In genomic region chr7:150620617-150621371, GRCh38 we compare ENCODE assay signal across 18 cellular contexts. TPM values are rescaled to one million over a fixed set of nuclear protein-coding genes. Genes with fewer than 3 reads are reported as not detected.
DNase-seq lines count a peak whose midpoint lies in the region; ATAC-seq and TF ChIP-seq lines count a peak whose summit lies in the region.
"Had no signal": no experiment of that assay in that cellular context is flagged by ENCODE, and none has a peak within 500 bp of the region (broad histone marks: within the 10 kb centered on the region; RNA-seq: fewer than 3 reads in every experiment).

No MANE protein-coding gene starts in this region.

- peaks cover 9% of the 10 kb centered on the region for H3K9me3 Mint-ChIP-seq in activated T-helper 2 cell treated with anti-CD3 and anti-CD28 coated beads, Interferon-gamma antibody, Interleukin-2, Interleukin-4, amounts not matched to agents 10 μg/mL and 5 μg/mL and 100 μg/mL, durations not matched to agents 14 hours and 24 hours and 36 hours
- H3K9me3 Mint-ChIP-seq: central memory CD8-positive, alpha-beta T cell; neural progenitor cell had no signal

- no peaks in the 10 kb centered on the region for H3K27me3 Mint-ChIP-seq in activated T-helper 2 cell treated with anti-CD3 and anti-CD28 coated beads, Interferon-gamma antibody, Interleukin-2, Interleukin-4, amounts not matched to agents 10 μg/mL and 5 μg/mL and 100 μg/mL, durations not matched to agents 14 hours and 24 hours and 36 hours (ENCODE audit: low read depth)
- H3K27me3 Mint-ChIP-seq: central memory CD8-positive, alpha-beta T cell had no signal

- H3K4me3 ChIP-seq in GM06990 (replicated peaks; ENCODE audit: low read depth, low read length): 0 out of 2 replicates have a peak overlapping the region, but pooled peaks have one; percentile 22
- H3K4me3 ChIP-seq: hepatocyte, neural progenitor cell, testis had no signal

- no peak overlapping the region for H3K4me3 Mint-ChIP-seq in activated T-helper 2 cell treated with anti-CD3 and anti-CD28 coated beads, Interferon-gamma antibody, Interleukin-2, Interleukin-4, amounts not matched to agents 10 μg/mL and 5 μg/mL and 100 μg/mL, durations not matched to agents 14 hours and 24 hours and 36 hours (ENCODE audit: low read depth)
- H3K4me3 Mint-ChIP-seq: central memory CD8-positive, alpha-beta T cell; neural progenitor cell had no signal

- H3K27ac Mint-ChIP-seq in activated T-helper 2 cell treated with anti-CD3 and anti-CD28 coated beads, Interferon-gamma antibody, Interleukin-2, Interleukin-4, amounts not matched to agents 10 μg/mL and 5 μg/mL and 100 μg/mL, durations not matched to agents 14 hours and 24 hours and 36 hours: peak overlapping the region; percentile 62
- H3K27ac Mint-ChIP-seq: neural progenitor cell had no signal

- peaks cover 39% of the 10 kb centered on the region for H3K36me3 Mint-ChIP-seq in activated T-helper 2 cell treated with anti-CD3 and anti-CD28 coated beads, Interferon-gamma antibody, Interleukin-2, Interleukin-4, amounts not matched to agents 10 μg/mL and 5 μg/mL and 100 μg/mL, durations not matched to agents 14 hours and 24 hours and 36 hours (ENCODE audit: low read depth)
- H3K36me3 Mint-ChIP-seq: neural progenitor cell had no signal

- no peaks in the 10 kb centered on the region for H3K36me3 ChIP-seq in GM06990 (ENCODE audit: control insufficient read depth, insufficient read depth, low read length)
- H3K36me3 ChIP-seq: neural progenitor cell had no signal

- H3K4me1 Mint-ChIP-seq in activated T-helper 2 cell treated with anti-CD3 and anti-CD28 coated beads, Interferon-gamma antibody, Interleukin-2, Interleukin-4, amounts not matched to agents 10 μg/mL and 5 μg/mL and 100 μg/mL, durations not matched to agents 14 hours and 24 hours and 36 hours (ENCODE audit: low read depth): peaks cover 50% of the 10 kb centered on the region
- H3K4me1 Mint-ChIP-seq: neural progenitor cell had no signal

- no peak for TF ChIP-seq CTCF in GM06990 (IDR thresholded peaks at IDR 0.05; ENCODE audit: insufficient read depth, low read length, poor library complexity, severe bottlenecking)

- H3K27me3 ChIP-seq in GM06990 (replicated peaks; ENCODE audit: control insufficient read depth, insufficient read depth, low read length): no peaks in the 10 kb centered on the region
- H3K27me3 ChIP-seq: hepatocyte, testis had no signal

- ATAC-seq in GM18520 (IDR thresholded peaks at IDR 0.05; ENCODE audit: unreplicated experiment) (peak; percentile 48), HG02870 (IDR thresholded peaks at IDR 0.05; ENCODE audit: unreplicated experiment) (peak; percentile 70)

- DNase-seq in GM06990 (ENCODE audit: extremely low read depth, insufficient read length) (no peak), NCI-H187 (lab: John Stamatoyannopoulos, UW) (no peak), hypothalamus (lab: John Stamatoyannopoulos, UW) (no peak), hippocampal formation (lab: John Stamatoyannopoulos, UW) (no peak), 8988T (no peak)
- no peak for DNase-seq in activated T-helper 2 cell treated with anti-CD3 and anti-CD28 coated beads, Interferon-gamma antibody, Interleukin-2, Interleukin-4, amounts not matched to agents 10 μg/mL and 5 μg/mL and 100 μg/mL, durations not matched to agents 14 hours and 24 hours and 36 hours (ENCODE audit: low spot score)
- DNase-seq: C1 segment of cervical spinal cord, KG1, NCI-H1694, NCI-H82, testis had no signal

- intact Hi-C loops in activated T-helper 2 cell treated with anti-CD3 and anti-CD28 coated beads, Interferon-gamma antibody, Interleukin-2, Interleukin-4, amounts not matched to agents 10 μg/mL and 5 μg/mL and 100 μg/mL, durations not matched to agents 14 hours and 24 hours and 36 hours (cut with micrococcal nuclease): no loop called here

RNA-seq across cellular contexts. Expression of gene GIMAP6, which starts 11.4 kb away (rescaled TPM):
- total RNA-seq in activated T-helper 2 cell treated with anti-CD3 and anti-CD28 coated beads, Interferon-gamma antibody, Interleukin-2, Interleukin-4, amounts not matched to agents 10 μg/mL and 5 μg/mL and 100 μg/mL, durations not matched to agents 14 hours and 24 hours and 36 hours: 25.8 and 29.4 TPM in 2 replicates
- total RNA-seq: G401, H1 had no signal

RNA-seq across cellular contexts. Expression of gene GIMAP4, which starts 53.6 kb away (rescaled TPM):
- total RNA-seq in activated T-helper 2 cell treated with anti-CD3 and anti-CD28 coated beads, Interferon-gamma antibody, Interleukin-2, Interleukin-4, amounts not matched to agents 10 μg/mL and 5 μg/mL and 100 μg/mL, durations not matched to agents 14 hours and 24 hours and 36 hours: 36.7 and 39.1 TPM in 2 replicates
- total RNA-seq: G401 had no signal
